32 cellular contexts compared by ENCODE assay signal in genomic region chr5:75168026-75168750, GRCh38.
"Had no signal": no experiment of that assay in that cellular context is flagged by ENCODE, and none has a peak within 500 bp of the region (broad histone marks: within the 10 kb centered on the region; RNA-seq: fewer than 3 reads in every experiment).

No MANE protein-coding gene starts in this region.

- H3K9me3 ChIP-seq: Peyer's patch, SK-N-SH had no signal

- H3K9me3 Mint-ChIP-seq: activated CD4-positive, alpha-beta T cell treated with anti-CD3 and anti-CD28 coated beads, Interleukin-2, amount 10 ng/mL, durations not matched to agents 7 days and 5 days; T-helper 1 cell treated with Interleukin-12 subunit alpha and Interleukin-12 subunit beta and Interleukin-4 antibody, amounts not matched to agents 30 μg/mL and 1 μg/mL, for 36 hours; T-helper 2 cell treated with Interferon-gamma antibody and Interleukin-4, amounts not matched to agents 5 μg/mL and 100 μg/mL, for 36 hours had no signal

- H3K27me3 Mint-ChIP-seq: activated CD4-positive, alpha-beta T cell treated with anti-CD3 and anti-CD28 coated beads for 36 hours; activated CD4-positive, alpha-beta T cell treated with anti-CD3 and anti-CD28 coated beads, Interleukin-2, amount 10 ng/mL, durations not matched to agents 7 days and 5 days; activated naive CD4-positive, alpha-beta T cell treated with anti-CD3 and anti-CD28 coated beads, Interleukin-2, amount 10 ng/mL, durations not matched to agents 7 days and 5 days; activated naive CD8-positive, alpha-beta T cell; activated naive CD8-positive, alpha-beta T cell treated with anti-CD3 and anti-CD28 coated beads, Interleukin-2, amount 50 U/mL, for 24 hours; activated T-cell treated with anti-CD3 and anti-CD28 coated beads, Interleukin-2, amount 50 U/mL, for 24 hours had no signal

- H3K9me2 ChIP-seq: SK-N-SH had no signal

- FAIRE-seq: TTC549 had no signal

- H3K36me3 ChIP-seq: Peyer's patch had no signal

- H3K4me1 Mint-ChIP-seq: activated CD4-positive, alpha-beta T cell treated with anti-CD3 and anti-CD28 coated beads for 36 hours; activated CD4-positive, alpha-beta T cell treated with anti-CD3 and anti-CD28 coated beads, Interleukin-2, amount 10 ng/mL, durations not matched to agents 7 days and 5 days; activated naive CD4-positive, alpha-beta T cell treated with anti-CD3 and anti-CD28 coated beads, Interleukin-2, amount 10 ng/mL, durations not matched to agents 7 days and 5 days; activated naive CD8-positive, alpha-beta T cell treated with anti-CD3 and anti-CD28 coated beads, Interleukin-2, amount 50 U/mL, for 24 hours; WTC11 had no signal

- H3K4me3 Mint-ChIP-seq: activated CD4-positive, alpha-beta T cell treated with anti-CD3 and anti-CD28 coated beads for 36 hours; activated CD4-positive, alpha-beta T cell treated with anti-CD3 and anti-CD28 coated beads, Interleukin-2, amount 10 ng/mL, durations not matched to agents 7 days and 5 days; activated CD8-positive, alpha-beta T cell treated with anti-CD3 and anti-CD28 coated beads, Interleukin-2, amount 10 ng/mL, durations not matched to agents 7 days and 5 days; activated naive CD4-positive, alpha-beta T cell treated with anti-CD3 and anti-CD28 coated beads, Interleukin-2, amount 10 ng/mL, durations not matched to agents 7 days and 5 days; activated naive CD8-positive, alpha-beta T cell; activated naive CD8-positive, alpha-beta T cell treated with anti-CD3 and anti-CD28 coated beads, Interleukin-2, amount 50 U/mL, for 24 hours; activated T-cell treated with anti-CD3 and anti-CD28 coated beads, Interleukin-2, amount 50 U/mL, for 24 hours; brain; T-helper 1 cell treated with Interleukin-12 subunit alpha and Interleukin-12 subunit beta and Interleukin-4 antibody, amounts not matched to agents 30 μg/mL and 1 μg/mL, for 36 hours; T-helper 2 cell treated with Interferon-gamma antibody and Interleukin-4, amounts not matched to agents 5 μg/mL and 100 μg/mL, for 36 hours; WTC11 had no signal

- DNase-seq: activated CD4-positive, alpha-beta T cell treated with anti-CD3 and anti-CD28 coated beads for 36 hours; activated CD4-positive, alpha-beta T cell treated with anti-CD3 and anti-CD28 coated beads, Interleukin-2, amount 10 ng/mL, durations not matched to agents 7 days and 5 days; activated CD4-positive, alpha-beta T cell treated with anti-CD3 and anti-CD28 coated beads, Interleukin-2, amount 50 U/mL, for 48 hours; activated CD8-positive, alpha-beta T cell treated with anti-CD3 and anti-CD28 coated beads, Interleukin-2, amount 10 ng/mL, durations not matched to agents 7 days and 5 days; activated naive CD4-positive, alpha-beta T cell treated with anti-CD3 and anti-CD28 coated beads, Interleukin-2, amount 10 ng/mL, durations not matched to agents 7 days and 5 days; activated naive CD8-positive, alpha-beta T cell treated with anti-CD3 and anti-CD28 coated beads, Interleukin-2, amount 50 U/mL, for 24 hours; activated T-cell treated with anti-CD3 and anti-CD28 coated beads, Interleukin-2, amount 50 U/mL, for 24 hours; anterior cingulate cortex; caudate nucleus; cerebellar nuclear complex; MM.1S; NCI-H1105; NCI-H1417 treated with DMSO at 0.1 percent for 48 hours; NCI-H187 treated with DMSO at 0.1 percent for 48 hours; NCI-H2081; NCI-H2171 treated with DMSO at 0.1 percent for 48 hours; NCI-H2227 treated with DMSO at 0.1 percent for 48 hours; NCI-H446; NCI-H510A treated with DMSO at 0.1 percent for 48 hours; NCI-H69; NK-92 treated with Interleukin-12 subunit alpha and Interleukin-12 subunit beta, amount 100 ng/mL, for 24 hours; Peyer's patch; SIG-M5 had no signal

- H3K36me3 Mint-ChIP-seq: activated naive CD4-positive, alpha-beta T cell treated with anti-CD3 and anti-CD28 coated beads, Interleukin-2, amount 10 ng/mL, durations not matched to agents 7 days and 5 days; brain had no signal

- H3K4me2 ChIP-seq: KMS-11, SK-N-SH had no signal

- H3K4me1 ChIP-seq: Peyer's patch had no signal

- H3K27me3 ChIP-seq: Peyer's patch had no signal

- H3K27ac ChIP-seq: KMS-11, Peyer's patch, RWPE1 had no signal

- H3K27ac Mint-ChIP-seq: activated CD4-positive, alpha-beta T cell treated with anti-CD3 and anti-CD28 coated beads for 36 hours; activated CD8-positive, alpha-beta T cell treated with anti-CD3 and anti-CD28 coated beads, Interleukin-2, amount 10 ng/mL, durations not matched to agents 7 days and 5 days; activated naive CD4-positive, alpha-beta T cell treated with anti-CD3 and anti-CD28 coated beads, Interleukin-2, amount 10 ng/mL, durations not matched to agents 7 days and 5 days; activated naive CD8-positive, alpha-beta T cell; activated naive CD8-positive, alpha-beta T cell treated with anti-CD3 and anti-CD28 coated beads, Interleukin-2, amount 50 U/mL, for 24 hours; activated T-cell treated with anti-CD3 and anti-CD28 coated beads, Interleukin-2, amount 50 U/mL, for 24 hours; T-helper 1 cell treated with Interleukin-12 subunit alpha and Interleukin-12 subunit beta and Interleukin-4 antibody, amounts not matched to agents 30 μg/mL and 1 μg/mL, for 36 hours; T-helper 2 cell treated with Interferon-gamma antibody and Interleukin-4, amounts not matched to agents 5 μg/mL and 100 μg/mL, for 36 hours; WTC11 had no signal

- H3K4me3 ChIP-seq: Peyer's patch had no signal

- H3K9ac ChIP-seq: KMS-11, SK-N-SH had no signal
